Comparison of ENCODE assay signal across 8 cellular contexts in genomic region chr1:1122078-1122811, GRCh38. TPM values are rescaled to one million over a fixed set of nuclear protein-coding genes. Genes with fewer than 3 reads are reported as not detected.
DNase-seq lines count a peak whose midpoint lies in the region; ATAC-seq and TF ChIP-seq lines count a peak whose summit lies in the region.

No MANE protein-coding gene starts in this region.

- POLR2A ChIA-PET in activated naive CD8-positive, alpha-beta T cell treated with anti-CD3 and anti-CD28 coated beads, Interleukin-2, amount 10 ng/mL, durations not matched to agents 7 days and 5 days (lab: Charles Lee): interaction anchor here (0.6 to 1.9 kb wide), 8 partner anchors 14 to 183 kb away, joined by 3 to 16 read pairs (median 4); no protein-coding TSS in a partner anchor

- H3K4me1 Mint-ChIP-seq in IgD-negative memory B cell (peaks cover 9 to 15% (median 9%) of the 10 kb centered on the region in 3 donors), progenitor cell of endocrine pancreas (ENCODE audit: low read depth) (peaks cover 25% of the 10 kb centered on the region), type B pancreatic cell (ENCODE audit: unreplicated experiment) (peaks cover 8% of the 10 kb centered on the region)
- peaks cover 5% of the 10 kb centered on the region for H3K4me1 Mint-ChIP-seq in activated naive CD8-positive, alpha-beta T cell treated with anti-CD3 and anti-CD28 coated beads, Interleukin-2, amount 10 ng/mL, durations not matched to agents 7 days and 5 days

- H3K4me3 Mint-ChIP-seq in IgD-negative memory B cell (peak overlapping the region in 3 of 4 donors; percentile 8 to 83 (median 45)), progenitor cell of endocrine pancreas (ENCODE audit: low read depth) (no peak overlapping the region), type B pancreatic cell (no peak overlapping the region)
- peak overlapping the region; percentile 25 for H3K4me3 Mint-ChIP-seq in activated naive CD8-positive, alpha-beta T cell treated with anti-CD3 and anti-CD28 coated beads, Interleukin-2, amount 10 ng/mL, durations not matched to agents 7 days and 5 days

- TF ChIP-seq CTCF in progenitor cell of endocrine pancreas (IDR thresholded peaks at IDR 0.05; ENCODE audit: unreplicated experiment) (peak; percentile 90), type B pancreatic cell (conservative IDR thresholded peaks at IDR 0.05) (peak; percentile 90)

- peak; percentile 92 for ATAC-seq in activated naive CD8-positive, alpha-beta T cell treated with anti-CD3 and anti-CD28 coated beads, Interleukin-2, amount 10 ng/mL, durations not matched to agents 7 days and 5 days (ENCODE audit: low read depth)

- H3K36me3 Mint-ChIP-seq in IgD-negative memory B cell (no peaks in the 10 kb centered on the region), progenitor cell of endocrine pancreas (ENCODE audit: insufficient read depth) (no peaks in the 10 kb centered on the region), type B pancreatic cell (no peaks in the 10 kb centered on the region)
- no peaks in the 10 kb centered on the region for H3K36me3 Mint-ChIP-seq in activated naive CD8-positive, alpha-beta T cell treated with anti-CD3 and anti-CD28 coated beads, Interleukin-2, amount 10 ng/mL, durations not matched to agents 7 days and 5 days

- peak; percentile 44 for DNase-seq in SIG-M5 treated with dmso at 0.1 percent for 504 hours (lab: John Stamatoyannopoulos, UW; ENCODE audit: unreplicated experiment)
- DNase-seq in SIG-M5 (lab: John Stamatoyannopoulos, UW): no peak
- peak; percentile 34 for DNase-seq in SKM-1 treated with dmso at 0.1 percent for 144 hours (lab: John Stamatoyannopoulos, UW; ENCODE audit: unreplicated experiment)
- DNase-seq in activated naive CD8-positive, alpha-beta T cell treated with anti-CD3 and anti-CD28 coated beads, Interleukin-2, amount 10 ng/mL, durations not matched to agents 7 days and 5 days: peak; percentile 93
- peak; percentile 92 for DNase-seq in cardiac septum (ENCODE audit: low spot score)
- DNase-seq in progenitor cell of endocrine pancreas (ENCODE audit: low spot score, unreplicated experiment): peak; percentile 79
- peak; percentile 92 for DNase-seq in type B pancreatic cell (ENCODE audit: extremely low spot score, unreplicated experiment)

- H3K27me3 Mint-ChIP-seq in IgD-negative memory B cell (peaks cover 15% of the 10 kb centered on the region), progenitor cell of endocrine pancreas (peaks cover 23% of the 10 kb centered on the region), type B pancreatic cell (peaks cover 18% of the 10 kb centered on the region)
- H3K27me3 Mint-ChIP-seq in activated naive CD8-positive, alpha-beta T cell treated with anti-CD3 and anti-CD28 coated beads, Interleukin-2, amount 10 ng/mL, durations not matched to agents 7 days and 5 days: no peaks in the 10 kb centered on the region

- H3K27ac Mint-ChIP-seq in IgD-negative memory B cell (peak overlapping the region in 1 of 3 donors; percentile 45), progenitor cell of endocrine pancreas (no peak overlapping the region), type B pancreatic cell (no peak overlapping the region)
- H3K27ac Mint-ChIP-seq in activated naive CD8-positive, alpha-beta T cell treated with anti-CD3 and anti-CD28 coated beads, Interleukin-2, amount 10 ng/mL, durations not matched to agents 7 days and 5 days: no peak overlapping the region

- intact Hi-C loops in cardiac septum (cut with DNase I): loop anchor here (1.0 to 5.0 kb wide), 3 partner anchors 129 to 250 kb away; no protein-coding TSS in a partner anchor

- H3K9me3 Mint-ChIP-seq in IgD-negative memory B cell: no peaks in the 10 kb centered on the region
- H3K9me3 Mint-ChIP-seq in activated naive CD8-positive, alpha-beta T cell treated with anti-CD3 and anti-CD28 coated beads, Interleukin-2, amount 10 ng/mL, durations not matched to agents 7 days and 5 days: no peaks in the 10 kb centered on the region
- H3K9me3 Mint-ChIP-seq in progenitor cell of endocrine pancreas (ENCODE audit: low read depth): no peaks in the 10 kb centered on the region
- H3K9me3 Mint-ChIP-seq in type B pancreatic cell: no peaks in the 10 kb centered on the region

RNA-seq across cellular contexts. Expression of gene C1orf159, which starts 6.4 kb away (rescaled TPM):
- polyA plus RNA-seq in IgD-negative memory B cell: 7.9 TPM
- total RNA-seq in activated naive CD8-positive, alpha-beta T cell treated with anti-CD3 and anti-CD28 coated beads, Interleukin-2, amount 10 ng/mL, durations not matched to agents 7 days and 5 days: 10 to 100 TPM; 22.7 to 23.0 TPM
- total RNA-seq in cardiac septum: 5.4 TPM
- total RNA-seq in progenitor cell of endocrine pancreas: 21.3 and 23.2 TPM in 2 replicates
- total RNA-seq in type B pancreatic cell (ENCODE audit: low replicate concordance): 20.0 and 21.2 TPM in 2 replicates

RNA-seq across cellular contexts. Expression of gene RNF223, which starts 48.1 kb away (rescaled TPM):
- polyA plus RNA-seq in IgD-negative memory B cell: not detected
- not detected for total RNA-seq in activated naive CD8-positive, alpha-beta T cell treated with anti-CD3 and anti-CD28 coated beads, Interleukin-2, amount 10 ng/mL, durations not matched to agents 7 days and 5 days
- not detected for total RNA-seq in cardiac septum
- total RNA-seq in progenitor cell of endocrine pancreas: not detected in 2 replicates
- total RNA-seq in type B pancreatic cell (ENCODE audit: low replicate concordance): 1.2 and 2.5 TPM in 2 replicates

RNA-seq across cellular contexts. Expression of gene TTLL10, which starts 51.4 kb away (rescaled TPM):
- not detected for polyA plus RNA-seq in IgD-negative memory B cell
- not detected for total RNA-seq in activated naive CD8-positive, alpha-beta T cell treated with anti-CD3 and anti-CD28 coated beads, Interleukin-2, amount 10 ng/mL, durations not matched to agents 7 days and 5 days
- total RNA-seq in cardiac septum: 0.22 TPM
- total RNA-seq in progenitor cell of endocrine pancreas: 5.0 and 5.5 TPM in 2 replicates
- total RNA-seq in type B pancreatic cell (ENCODE audit: low replicate concordance): 0.88 and 1.4 TPM in 2 replicates

Comparison
In these comparisons a context has a peak if more than half of its experiments do, and no peak if none do; other contexts are left out.
1. H3K4me3 Mint-ChIP-seq: peak in IgD-negative memory B cell (3 of 4) and activated naive CD8-positive, alpha-beta T cell treated with anti-CD3 and anti-CD28 coated beads, Interleukin-2, amount 10 ng/mL, durations not matched to agents 7 days and 5 days (single experiment); none in progenitor cell of endocrine pancreas (single experiment) and type B pancreatic cell (single experiment).